ENCODE assay signal across 13 cellular contexts in genomic region chr10:8051109-8051781, GRCh38. TPM values are rescaled to one million over a fixed set of nuclear protein-coding genes. Genes with fewer than 3 reads are reported as not detected.
DNase-seq lines count a peak whose midpoint lies in the region; ATAC-seq and TF ChIP-seq lines count a peak whose summit lies in the region.
"Had no signal": no experiment of that assay in that cellular context is flagged by ENCODE, and none has a peak within 500 bp of the region (broad histone marks: within the 10 kb centered on the region; RNA-seq: fewer than 3 reads in every experiment).

No MANE protein-coding gene starts in this region.

- peak overlapping the region; percentile 67 for H3K4me3 Mint-ChIP-seq in MCF 10A (ENCODE audit: unreplicated experiment)
- H3K4me3 Mint-ChIP-seq in naive B cell = peak overlapping the region in 5 of 8 donors; percentile 29 to 83 (median 47)

- H3K27me3 Mint-ChIP-seq in MCF 10A (ENCODE audit: insufficient read depth, unreplicated experiment) (peaks cover 11% of the 10 kb centered on the region), naive B cell (peaks cover 42 to 78% (median 66%) of the 10 kb centered on the region in 3 donors)

- CTCF ChIA-PET in MCF 10A (lab: Yijun Ruan, JAX) = no interaction called here

- no peak for ATAC-seq in naive B cell (ENCODE audit: low read depth in 2 of 2)
- ATAC-seq in left colon = no peak
- ATAC-seq in HG02938 (IDR thresholded peaks at IDR 0.05; ENCODE audit: unreplicated experiment) = no peak

- peak in 4 of 6 experiments; percentile 22 to 59 (median 47) for DNase-seq in stimulated activated naive CD4-positive, alpha-beta T cell (lab: John Stamatoyannopoulos, UW)
- no peak for DNase-seq in stimulated activated naive CD4-positive, alpha-beta T cell treated with Interleukin-2 at 50 U/mL for 16 hours (lab: John Stamatoyannopoulos, UW)
- DNase-seq in MCF 10A (ENCODE audit: unreplicated experiment) (no peak), naive B cell (no peak), HUDEP-2 (lab: John Stamatoyannopoulos, UW; ENCODE audit: unreplicated experiment in 76 of 76) (no peak), left colon (no peak)
- DNase-seq: activated B cell treated with CpG ODN at 0.5 μM for 24 hours; NCI-H1417 treated with DMSO at 0.1 percent for 48 hours; stimulated activated CD4-positive, alpha-beta T cell treated with anti-CD3 and anti-CD28 coated beads, Interleukin-2, amount 100 ng/mL, for 24 hours; uterus had no signal

- peak overlapping the region; percentile 58 for H3K4me3 ChIP-seq in urinary bladder (ENCODE audit: low read depth, low read length)

- intact Hi-C loops in MCF 10A (cut with micrococcal nuclease) (loop anchor here (5.0 to 10.0 kb wide), 2 partner anchors 524 to 704 kb away; no protein-coding TSS in a partner anchor), left colon (cut with DNase I, micrococcal nuclease) (no loop called here)

- no peak overlapping the region for H3K27ac Mint-ChIP-seq in MCF 10A (ENCODE audit: low read depth, unreplicated experiment)
- H3K27ac Mint-ChIP-seq in naive B cell = no peak overlapping the region
- H3K27ac Mint-ChIP-seq: activated B cell treated with CpG ODN at 0.5 μM for 24 hours had no signal

- no peaks in the 10 kb centered on the region for H3K36me3 ChIP-seq in urinary bladder (ENCODE audit: insufficient read depth)
- H3K36me3 ChIP-seq: Peyer's patch, uterus had no signal

- H3K36me3 Mint-ChIP-seq in MCF 10A (ENCODE audit: insufficient read depth, unreplicated experiment) (peaks cover 2% of the 10 kb centered on the region), naive B cell (peaks cover 0 to 6% of the 10 kb centered on the region in 2 donors)

- POLR2A ChIA-PET in MCF 10A (lab: Yijun Ruan, JAX) = no interaction called here

- H3K4me1 ChIP-seq in urinary bladder (ENCODE audit: insufficient read depth) = peaks cover 3% of the 10 kb centered on the region

- H3K27ac ChIP-seq in urinary bladder (ENCODE audit: low read depth) = peak overlapping the region; percentile 93
- H3K27ac ChIP-seq: Peyer's patch, uterus had no signal

- BruUV-seq in MCF 10A (replicated peaks; lab: Mats Ljungman, UMichigan) = no TSS peak

- TF ChIP-seq CTCF in MCF 10A (IDR thresholded peaks at IDR 0.05; ENCODE audit: unreplicated experiment) = no peak

- no peaks in the 10 kb centered on the region for H3K4me1 Mint-ChIP-seq in MCF 10A (ENCODE audit: insufficient read depth, unreplicated experiment)
- H3K4me1 Mint-ChIP-seq in naive B cell = peaks cover 43 to 73% (median 43%) of the 10 kb centered on the region in 3 donors

- WGBS in urinary bladder = 8% methylated on average over 47 of the region's 48 CpGs

- no peaks in the 10 kb centered on the region for H3K9me3 Mint-ChIP-seq in MCF 10A (ENCODE audit: unreplicated experiment)
- peaks cover 0 to 10% (median 5%) of the 10 kb centered on the region in 7 donors for H3K9me3 Mint-ChIP-seq in naive B cell
- H3K9me3 Mint-ChIP-seq: activated B cell treated with CpG ODN at 0.5 μM for 24 hours had no signal

RNA-seq across cellular contexts. Expression of gene GATA3, which starts 3.2 kb away (rescaled TPM):
- total RNA-seq in MCF 10A (2022) = 13.1 and 14.6 TPM in 2 replicates
- polyA plus RNA-seq in naive B cell (ENCODE audit: low read depth in 6 of 6) = under 1 TPM in 3 of 6 donors, not detected in 3; 0.12 to 0.26 (median 0.14) TPM
- 10.6 TPM for total RNA-seq in urinary bladder
- 17.9 TPM for polyA plus RNA-seq in urinary bladder
- under 1 TPM; 0.27 to 0.78 TPM for total RNA-seq in left colon

Comparison
In these comparisons a context has a peak if more than half of its experiments do, and no peak if none do; other contexts are left out.
1. DNase-seq: peak in stimulated activated naive CD4-positive, alpha-beta T cell (4 of 6); none in stimulated activated naive CD4-positive, alpha-beta T cell treated with Interleukin-2 at 50 U/mL for 16 hours (single experiment), MCF 10A (single experiment), naive B cell (single experiment), HUDEP-2 (0 of 76) and left colon (0 of 2).